Comparison of ENCODE assay signal across 14 cellular contexts in genomic region chr4:160835789-160836188, GRCh38.
A peak's percentile ranks its signal among the peaks of the same experiment; 100 is the strongest.
DNase-seq lines count a peak whose midpoint lies in the region; ATAC-seq and TF ChIP-seq lines count a peak whose summit lies in the region.
"Had no signal": no experiment of that assay in that cellular context is flagged by ENCODE, and none has a peak within 500 bp of the region (broad histone marks: within the 10 kb centered on the region; RNA-seq: fewer than 3 reads in every experiment).

No MANE protein-coding gene starts in this region.

- WGBS in body of pancreas, 2 donors: 51 to 55% methylated on average over 3 of the region's 3 CpGs
- 55 to 62% methylated on average over 3 of the region's 3 CpGs for WGBS in testis, 2 donors

- intact Hi-C loops in Calu3 (cut with micrococcal nuclease; ENCODE audit: unreplicated experiment): no loop called here
- intact Hi-C loops in body of pancreas (cut with DNase I): no loop called here
- intact Hi-C loops in testis (cut with DNase I; ENCODE audit: low total_unique reads): no loop called here

- DNase-seq in Calu3 (peak; percentile 72), HT-29 (ENCODE audit: low spot score) (peak; percentile 57), body of pancreas (peak in 3 of 4 donors; percentile 10 to 37 (median 25)), kidney glomerular epithelial cell (lab: John Stamatoyannopoulos, UW) (peak; percentile 13), CD1c-positive myeloid dendritic cell (ENCODE audit: extremely low spot score) (no peak), testis (no peak)
- no peak for DNase-seq in activated naive CD4-positive, alpha-beta T cell (lab: John Stamatoyannopoulos, UW)
- no peak for DNase-seq in activated T-cell treated with anti-CD3 and anti-CD28 coated beads, Interleukin-2, amount 50 U/mL, for 48 hours
- DNase-seq: activated CD8-positive, alpha-beta memory T cell treated with anti-CD3 and anti-CD28 coated beads for 24 hours; activated gamma-delta T cell; dermis blood vessel endothelial cell; NCI-H2081 treated with DMSO at 0.1 percent for 48 hours; stomach had no signal

- no peaks in the 10 kb centered on the region for H3K9me3 Mint-ChIP-seq in Calu3 (ENCODE audit: low read depth, unreplicated experiment)
- H3K9me3 Mint-ChIP-seq: mesothelial cell of epicardium had no signal

- no peaks in the 10 kb centered on the region for H3K9me3 ChIP-seq in body of pancreas
- H3K9me3 ChIP-seq in testis: no peaks in the 10 kb centered on the region
- H3K9me3 ChIP-seq: stomach had no signal

- no peaks in the 10 kb centered on the region for H3K4me1 ChIP-seq in body of pancreas
- H3K4me1 ChIP-seq in testis: no peaks in the 10 kb centered on the region
- H3K4me1 ChIP-seq: stomach had no signal

- H3K27ac Mint-ChIP-seq in Calu3 (ENCODE audit: unreplicated experiment): no peak overlapping the region
- H3K27ac Mint-ChIP-seq: mesothelial cell of epicardium had no signal

- H3K4me3 Mint-ChIP-seq in Calu3 (ENCODE audit: low read depth, unreplicated experiment): no peak overlapping the region
- H3K4me3 Mint-ChIP-seq: mesothelial cell of epicardium had no signal

- peaks cover 8% of the 10 kb centered on the region for H3K36me3 Mint-ChIP-seq in Calu3 (ENCODE audit: insufficient read depth, unreplicated experiment)
- H3K36me3 Mint-ChIP-seq: mesothelial cell of epicardium had no signal

- BruUV-seq in Calu3 (replicated peaks; lab: Mats Ljungman, UMichigan): no TSS peak

- no peak overlapping the region for H3K27ac ChIP-seq in body of pancreas
- no peak overlapping the region for H3K27ac ChIP-seq in testis
- H3K27ac ChIP-seq: stomach had no signal

- TF ChIP-seq CTCF in Calu3 (IDR thresholded peaks at IDR 0.05; ENCODE audit: unreplicated experiment): no peak
- no peak for TF ChIP-seq CTCF in body of pancreas (IDR thresholded peaks at IDR 0.05)
- TF ChIP-seq CTCF in testis (IDR thresholded peaks at IDR 0.05): no peak

- no peaks in the 10 kb centered on the region for H3K36me3 ChIP-seq in body of pancreas (replicated peaks in 1 of 2; ENCODE audit: insufficient read depth in 1 of 2, low read depth in 2 of 2)
- H3K36me3 ChIP-seq in testis (ENCODE audit: low read depth, missing control alignments): no peaks in the 10 kb centered on the region
- H3K36me3 ChIP-seq: stomach had no signal

- H3K4me3 ChIP-seq in body of pancreas: no peak overlapping the region
- H3K4me3 ChIP-seq in testis: no peak overlapping the region
- H3K4me3 ChIP-seq: stomach had no signal

- TF ChIP-seq POLR2A in body of pancreas (IDR thresholded peaks at IDR 0.05) (no peak), testis (IDR thresholded peaks at IDR 0.05) (no peak)

- CTCF ChIA-PET in Calu3 (lab: Charles Lee): no interaction called here

- H3K27me3 Mint-ChIP-seq in Calu3 (ENCODE audit: unreplicated experiment): no peaks in the 10 kb centered on the region

- no peak for ATAC-seq in body of pancreas

- H3K4me1 Mint-ChIP-seq in Calu3 (ENCODE audit: low read depth, unreplicated experiment): peaks cover 41% of the 10 kb centered on the region

- H3K27me3 ChIP-seq in body of pancreas (no peaks in the 10 kb centered on the region), testis (no peaks in the 10 kb centered on the region)
- H3K27me3 ChIP-seq: stomach had no signal

Comparison
In these comparisons a context has a peak if more than half of its experiments do, and no peak if none do; other contexts are left out.
1. DNase-seq: peak in Calu3 (single experiment), HT-29 (single experiment), body of pancreas (3 of 4) and kidney glomerular epithelial cell (single experiment); none in CD1c-positive myeloid dendritic cell (single experiment), activated naive CD4-positive, alpha-beta T cell (0 of 4), activated T-cell treated with anti-CD3 and anti-CD28 coated beads, Interleukin-2, amount 50 U/mL, for 48 hours (0 of 2) and testis (single experiment).